14 cellular contexts compared by ENCODE assay signal in genomic region chr9:137026384-137026783, GRCh38. TPM values are rescaled to one million over a fixed set of nuclear protein-coding genes. Genes with fewer than 3 reads are reported as not detected.
DNase-seq lines count a peak whose midpoint lies in the region; ATAC-seq and TF ChIP-seq lines count a peak whose summit lies in the region.
"Had no signal": no experiment of that assay in that cellular context is flagged by ENCODE, and none has a peak within 500 bp of the region (broad histone marks: within the 10 kb centered on the region; RNA-seq: fewer than 3 reads in every experiment).

No MANE protein-coding gene starts in this region.

- POLR2A ChIA-PET in Caco-2 (lab: Charles Lee), result no interaction called here

- H3K4me3 ChIP-seq in LNCaP clone FGC (ENCODE audit: low read depth, low read length) (peak overlapping the region; percentile 75), retinal pigment epithelial cell (ENCODE audit: low read length) (peak overlapping the region; percentile 52), Caco-2 (ENCODE audit: low read depth, low read length) (no peak overlapping the region)

- no peak overlapping the region for H3K27ac Mint-ChIP-seq in Caco-2 (ENCODE audit: unreplicated experiment)
- H3K27ac Mint-ChIP-seq: activated T-cell treated with anti-CD3 and anti-CD28 coated beads, Interleukin-2, amount 50 U/mL, for 72 hours had no signal

- H3K4me1 ChIP-seq in Caco-2, result peaks cover 20% of the 10 kb centered on the region

- peaks cover 4% of the 10 kb centered on the region for H3K4me1 Mint-ChIP-seq in Caco-2 (ENCODE audit: low read depth, unreplicated experiment)

- no peak for TF ChIP-seq CTCF in C4-2B (conservative IDR thresholded peaks at IDR 0.05)
- no peak for TF ChIP-seq CTCF in LNCaP clone FGC (IDR thresholded peaks at IDR 0.05; ENCODE audit: control insufficient read depth, extremely low read depth, insufficient read depth)
- TF ChIP-seq CTCF in retinal pigment epithelial cell (conservative IDR thresholded peaks at IDR 0.05; ENCODE audit: low read depth, low read length), result no peak
- no peak for TF ChIP-seq CTCF in Caco-2 (IDR thresholded peaks at IDR 0.05; ENCODE audit: insufficient read depth in 1 of 2, low read depth in 1 of 2, low read length in 1 of 2, severe bottlenecking in 1 of 2, unreplicated experiment in 1 of 2)

- no TSS peak for BruUV-seq in Caco-2 (replicated peaks; lab: Mats Ljungman, UMichigan)

- H3K27me3 ChIP-seq in Caco-2 (replicated peaks; ENCODE audit: control insufficient read depth, insufficient read depth, low read length), result no peaks in the 10 kb centered on the region

- DNase-seq in LNCaP clone FGC (ENCODE audit: low read depth) (no peak), retinal pigment epithelial cell (ENCODE audit: low read depth) (no peak), mesenteric fat pad (ENCODE audit: low spot score) (no peak), Caco-2 (no peak)
- DNase-seq: activated T-cell treated with anti-CD3 and anti-CD28 coated beads, Interleukin-2, amount 50 U/mL, for 72 hours; AML-193; left cardiac atrium had no signal

- CTCF ChIA-PET in Caco-2 (lab: Charles Lee), result interaction anchor here (1.9 kb wide), 1 partner anchor 9 kb away, joined by 6 read pairs; no protein-coding TSS in a partner anchor

- H3K9me3 ChIP-seq in Caco-2, result no peaks in the 10 kb centered on the region
- H3K9me3 ChIP-seq: HAP-1 had no signal

- H3K36me3 ChIP-seq in Caco-2 (ENCODE audit: control insufficient read depth, insufficient read depth, low read length), result peaks cover 1% of the 10 kb centered on the region; the same call in 1 of the 2 replicates

- no peak for ATAC-seq in GM21786 (IDR thresholded peaks at IDR 0.05; ENCODE audit: unreplicated experiment)
- ATAC-seq in HG03159 (IDR thresholded peaks at IDR 0.05; ENCODE audit: unreplicated experiment), result no peak
- ATAC-seq: activated T-cell treated with anti-CD3 and anti-CD28 coated beads, Interleukin-2, amount 50 U/mL, for 72 hours had no signal

- H3K36me3 Mint-ChIP-seq in Caco-2 (ENCODE audit: insufficient read depth, unreplicated experiment), result peaks cover 15% of the 10 kb centered on the region

- H3K27ac ChIP-seq in C4-2B, result peak overlapping the region; percentile 91
- H3K27ac ChIP-seq in cingulate gyrus (ENCODE audit: low read depth, low read length), result peak overlapping the region; percentile 99

- no peak overlapping the region for H3K4me3 Mint-ChIP-seq in Caco-2 (ENCODE audit: unreplicated experiment)

- intact Hi-C loops in Caco-2 (cut with micrococcal nuclease; ENCODE audit: unreplicated experiment), result no loop called here

- H3K27me3 Mint-ChIP-seq in Caco-2 (ENCODE audit: insufficient read depth, unreplicated experiment), result no peaks in the 10 kb centered on the region

- no peaks in the 10 kb centered on the region for H3K9me3 Mint-ChIP-seq in Caco-2 (ENCODE audit: unreplicated experiment)
- H3K9me3 Mint-ChIP-seq: activated T-cell treated with anti-CD3 and anti-CD28 coated beads, Interleukin-2, amount 50 U/mL, for 72 hours had no signal

RNA-seq across cellular contexts. Expression of gene ABCA2, which starts 1.7 kb away (rescaled TPM):
- total RNA-seq in mesenteric fat pad (47.2 TPM), Caco-2 (2022) (22.6 and 27.3 TPM in 2 replicates)

RNA-seq across cellular contexts. Expression of gene FUT7, which starts 5.5 kb away (rescaled TPM):
- 0.55 TPM for total RNA-seq in mesenteric fat pad
- total RNA-seq in Caco-2 (2022), result not detected in 2 replicates
- total RNA-seq: HT1080, pulmonary artery endothelial cell had no signal

RNA-seq across cellular contexts. Expression of gene NPDC1, which starts 19.6 kb away (rescaled TPM):
- 95.3 TPM for total RNA-seq in mesenteric fat pad
- total RNA-seq in Caco-2 (2022), result 44.1 and 49.2 TPM in 2 replicates

RNA-seq across cellular contexts. Expression of gene ENTPD2, which starts 27.5 kb away (rescaled TPM):
- total RNA-seq in mesenteric fat pad (not detected), Caco-2 (2022) (2.9 and 3.4 TPM in 2 replicates)
- total RNA-seq: HT1080, pulmonary artery endothelial cell had no signal

RNA-seq across cellular contexts. Expression of gene CLIC3, which starts 30.0 kb away (rescaled TPM):
- total RNA-seq in mesenteric fat pad (1.6 TPM), Caco-2 (2022) (4.5 and 4.7 TPM in 2 replicates)
